12 cellular contexts compared by ENCODE assay signal in the genomic region with DNA sequence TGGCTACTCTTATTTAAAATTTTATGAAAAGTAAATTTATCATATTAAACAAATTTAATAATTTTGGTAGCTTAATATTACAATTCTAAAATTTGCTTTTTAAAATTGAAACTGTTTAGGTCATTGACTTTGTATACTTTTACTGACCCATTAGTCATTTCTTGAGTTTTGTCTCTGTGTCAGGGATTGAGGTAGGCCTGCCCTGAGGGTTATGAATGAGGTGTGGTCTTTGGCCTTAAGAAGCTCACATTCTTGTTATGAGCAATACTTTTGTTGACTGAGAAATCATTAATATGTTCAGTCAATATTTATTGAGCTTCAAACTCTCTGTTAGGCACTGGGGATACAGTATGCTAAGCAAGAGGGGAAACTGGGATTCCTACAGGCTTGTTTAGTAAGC. TPM values are rescaled to one million over a fixed set of nuclear protein-coding genes. Genes with fewer than 3 reads are reported as not detected.
A peak's percentile ranks its signal among the peaks of the same experiment; 100 is the strongest.
DNase-seq lines count a peak whose midpoint lies in the region; ATAC-seq and TF ChIP-seq lines count a peak whose summit lies in the region.
"Had no signal": no experiment of that assay in that cellular context is flagged by ENCODE, and none has a peak within 500 bp of the region (broad histone marks: within the 10 kb centered on the region; RNA-seq: fewer than 3 reads in every experiment).

No MANE protein-coding gene starts in this region.

- no peak overlapping the region for H3K4me2 ChIP-seq in GM23248 (ENCODE audit: unreplicated experiment)
- no peak overlapping the region for H3K4me2 ChIP-seq in hepatocyte
- no peak overlapping the region for H3K4me2 ChIP-seq in GM23338

- H3F3A ChIP-seq in GM23248 (ENCODE audit: insufficient read depth), result peaks cover 16% of the 10 kb centered on the region
- no peaks in the 10 kb centered on the region for H3F3A ChIP-seq in GM23338 (replicated peaks; ENCODE audit: low read depth)

- TF ChIP-seq CTCF in hepatocyte (IDR thresholded peaks at IDR 0.05; ENCODE audit: poor library complexity), result no peak
- TF ChIP-seq CTCF in GM23338 (conservative IDR thresholded peaks at IDR 0.05; ENCODE audit: low read depth in 2 of 2), result no peak

- ATAC-seq in GM18873 (IDR thresholded peaks at IDR 0.05; ENCODE audit: low FRiP score, unreplicated experiment), result peak; percentile 82
- ATAC-seq in HG03432 (IDR thresholded peaks at IDR 0.05; ENCODE audit: unreplicated experiment), result peak; percentile 81
- ATAC-seq in naive thymus-derived CD4-positive, alpha-beta T cell, result no peak
- no peak for ATAC-seq in GM23338

- H3K4me3 Mint-ChIP-seq in naive thymus-derived CD4-positive, alpha-beta T cell, result peak overlapping the region in 2 of 10 donors; percentile 12 to 64
- H3K4me3 Mint-ChIP-seq in activated CD4-positive, alpha-beta T cell treated with anti-CD3 and anti-CD28 coated beads, Interleukin-2, amount 10 ng/mL, durations not matched to agents 24 days and 14 days, result no peak overlapping the region
- H3K4me3 Mint-ChIP-seq in GM23338, result no peak overlapping the region

- intact Hi-C loops in naive thymus-derived CD4-positive, alpha-beta T cell (cut with micrococcal nuclease), result loop anchor here in 1 of 2 donors (10.0 kb wide), 3 partner anchors 201 to 801 kb away; partner anchors contain the start of gene MIOS
- intact Hi-C loops in activated CD4-positive, alpha-beta T cell treated with anti-CD3 and anti-CD28 coated beads, Interleukin-2, amount 10 ng/mL, durations not matched to agents 24 days and 14 days (cut with micrococcal nuclease), result loop anchor here (10.0 kb wide), 1 partner anchor 661 kb away; no protein-coding TSS in a partner anchor

- H3K36me3 ChIP-seq in GM23248 (ENCODE audit: low read depth), result no peaks in the 10 kb centered on the region
- H3K36me3 ChIP-seq in naive thymus-derived CD4-positive, alpha-beta T cell (ENCODE audit: control insufficient read depth in 2 of 3, insufficient read depth in 3 of 3, low read length in 3 of 3), result no peaks in the 10 kb centered on the region
- no peaks in the 10 kb centered on the region for H3K36me3 ChIP-seq in hepatocyte (replicated peaks; ENCODE audit: insufficient read depth, low read depth)
- H3K36me3 ChIP-seq in GM23338 (ENCODE audit: insufficient read depth), result no peaks in the 10 kb centered on the region

- no peaks in the 10 kb centered on the region for H3K27me3 Mint-ChIP-seq in naive thymus-derived CD4-positive, alpha-beta T cell
- H3K27me3 Mint-ChIP-seq in activated CD4-positive, alpha-beta T cell treated with anti-CD3 and anti-CD28 coated beads, Interleukin-2, amount 10 ng/mL, durations not matched to agents 24 days and 14 days, result peaks cover 2% of the 10 kb centered on the region
- no peaks in the 10 kb centered on the region for H3K27me3 Mint-ChIP-seq in GM23338 (ENCODE audit: insufficient read depth, low read depth, poor library complexity)

- H3K4me1 ChIP-seq in GM23248 (ENCODE audit: insufficient read depth), result peaks cover 12% of the 10 kb centered on the region
- peaks cover 8 to 31% of the 10 kb centered on the region in 2 donors for H3K4me1 ChIP-seq in naive thymus-derived CD4-positive, alpha-beta T cell (ENCODE audit: control insufficient read depth in 2 of 2, insufficient read depth in 2 of 2, low read length in 2 of 2)
- peaks cover 8% of the 10 kb centered on the region for H3K4me1 ChIP-seq in hepatocyte (ENCODE audit: insufficient read depth)
- H3K4me1 ChIP-seq in GM23338 (ENCODE audit: insufficient read depth), result peaks cover 7% of the 10 kb centered on the region; the same call in 1 of the 2 replicates

- H3K9ac ChIP-seq in GM23248, result no peak overlapping the region

- POLR2A ChIA-PET in naive thymus-derived CD4-positive, alpha-beta T cell (lab: Charles Lee), result interaction anchor here (1.1 to 2.3 kb wide), 5 partner anchors 10 to 360 kb away, joined by 3 to 13 read pairs (median 6); no protein-coding TSS in a partner anchor

- H3K9me3 Mint-ChIP-seq in naive thymus-derived CD4-positive, alpha-beta T cell, result no peaks in the 10 kb centered on the region
- no peaks in the 10 kb centered on the region for H3K9me3 Mint-ChIP-seq in activated CD4-positive, alpha-beta T cell treated with anti-CD3 and anti-CD28 coated beads, Interleukin-2, amount 10 ng/mL, durations not matched to agents 24 days and 14 days
- no peaks in the 10 kb centered on the region for H3K9me3 Mint-ChIP-seq in GM23338

- H3K27ac Mint-ChIP-seq in naive thymus-derived CD4-positive, alpha-beta T cell, result peak overlapping the region in 8 of 9 donors; percentile 63 to 94 (median 84)
- H3K27ac Mint-ChIP-seq in activated CD4-positive, alpha-beta T cell treated with anti-CD3 and anti-CD28 coated beads, Interleukin-2, amount 10 ng/mL, durations not matched to agents 24 days and 14 days, result no peak overlapping the region
- H3K27ac Mint-ChIP-seq in GM23338, result no peak overlapping the region

- in situ Hi-C loops in GM23248 (cut with MboI), result no loop called here

- H3K27ac ChIP-seq in GM23248 (no peak overlapping the region), hepatocyte (no peak overlapping the region), GM23338 (ENCODE audit: low read depth) (no peak overlapping the region)
- peak overlapping the region; percentile 65 for H3K27ac ChIP-seq in naive thymus-derived CD4-positive, alpha-beta T cell (ENCODE audit: low read depth, low read length)

- H3K9me2 ChIP-seq in GM23248 (ENCODE audit: insufficient read depth) (no peaks in the 10 kb centered on the region), hepatocyte (replicated peaks; ENCODE audit: insufficient read depth) (no peaks in the 10 kb centered on the region), GM23338 (ENCODE audit: insufficient read depth) (no peaks in the 10 kb centered on the region)

- H3K36me3 Mint-ChIP-seq in naive thymus-derived CD4-positive, alpha-beta T cell, result peaks cover 0 to 6% (median 0%) of the 10 kb centered on the region in 5 donors
- H3K36me3 Mint-ChIP-seq in activated CD4-positive, alpha-beta T cell treated with anti-CD3 and anti-CD28 coated beads, Interleukin-2, amount 10 ng/mL, durations not matched to agents 24 days and 14 days (ENCODE audit: low read depth), result no peaks in the 10 kb centered on the region
- no peaks in the 10 kb centered on the region for H3K36me3 Mint-ChIP-seq in GM23338 (ENCODE audit: low read depth)

- CTCF ChIA-PET in naive thymus-derived CD4-positive, alpha-beta T cell (lab: Charles Lee), result interaction anchor here (0.6 to 3.7 kb wide), 8 partner anchors 16 to 449 kb away, joined by 3 to 17 read pairs (median 4); partner anchors contain the start of gene UMAD1

- no peaks in the 10 kb centered on the region for H4K20me1 ChIP-seq in GM23248 (ENCODE audit: insufficient read depth)
- H4K20me1 ChIP-seq in hepatocyte (ENCODE audit: insufficient read depth, poor library complexity, severe bottlenecking), result no peaks in the 10 kb centered on the region
- no peaks in the 10 kb centered on the region for H4K20me1 ChIP-seq in GM23338 (replicated peaks; ENCODE audit: insufficient read depth)

- no peaks in the 10 kb centered on the region for H3K9me3 ChIP-seq in GM23248 (ENCODE audit: low read depth)
- H3K9me3 ChIP-seq in naive thymus-derived CD4-positive, alpha-beta T cell (ENCODE audit: control insufficient read depth in 2 of 3, low read length in 3 of 3), result no peaks in the 10 kb centered on the region
- no peaks in the 10 kb centered on the region for H3K9me3 ChIP-seq in hepatocyte (ENCODE audit: low read depth)

- H3K79me2 ChIP-seq in GM23248 (ENCODE audit: insufficient read depth) (no peaks in the 10 kb centered on the region), hepatocyte (no peaks in the 10 kb centered on the region), GM23338 (replicated peaks; ENCODE audit: insufficient read depth) (no peaks in the 10 kb centered on the region)

- DNase-seq in GM23248, result peak; percentile 3
- no peak for DNase-seq in naive thymus-derived CD4-positive, alpha-beta T cell
- no peak for DNase-seq in activated CD4-positive, alpha-beta T cell treated with anti-CD3 and anti-CD28 coated beads, Interleukin-2, amount 10 ng/mL, durations not matched to agents 24 days and 14 days
- no peak for DNase-seq in retina
- DNase-seq in hepatocyte (ENCODE audit: low spot score), result no peak
- DNase-seq in GM23338 (ENCODE audit: low spot score), result no peak
- DNase-seq: activated T-cell treated with anti-CD3 and anti-CD28 coated beads, Interleukin-2, amount 50 U/mL, for 48 hours; EL; NCI-H2081; stimulated activated CD4-positive, alpha-beta T cell treated with anti-CD3 and anti-CD28 coated beads, Interleukin-12 subunit alpha, Interleukin-12 subunit beta, amount 100 ng/mL, for 4 hours had no signal

- H3K4me3 ChIP-seq in GM23248 (no peak overlapping the region), hepatocyte (no peak overlapping the region), GM23338 (no peak overlapping the region)
- H3K4me3 ChIP-seq in naive thymus-derived CD4-positive, alpha-beta T cell (ENCODE audit: low read length), result no peak overlapping the region

- no peak overlapping the region for H2AFZ ChIP-seq in GM23248
- H2AFZ ChIP-seq in hepatocyte, result no peak overlapping the region
- no peak overlapping the region for H2AFZ ChIP-seq in GM23338

- H3K27me3 ChIP-seq in GM23248 (replicated peaks; ENCODE audit: insufficient read depth), result no peaks in the 10 kb centered on the region
- no peaks in the 10 kb centered on the region for H3K27me3 ChIP-seq in naive thymus-derived CD4-positive, alpha-beta T cell (ENCODE audit: control insufficient read depth in 2 of 2, insufficient read depth in 2 of 2, low read length in 2 of 2)
- no peaks in the 10 kb centered on the region for H3K27me3 ChIP-seq in hepatocyte
- H3K27me3 ChIP-seq in GM23338 (ENCODE audit: insufficient read depth), result no peaks in the 10 kb centered on the region

- H3K4me1 Mint-ChIP-seq in naive thymus-derived CD4-positive, alpha-beta T cell, result peaks cover 29 to 56% (median 53%) of the 10 kb centered on the region in 7 donors
- H3K4me1 Mint-ChIP-seq in activated CD4-positive, alpha-beta T cell treated with anti-CD3 and anti-CD28 coated beads, Interleukin-2, amount 10 ng/mL, durations not matched to agents 24 days and 14 days, result peaks cover 30% of the 10 kb centered on the region
- peaks cover 9% of the 10 kb centered on the region for H3K4me1 Mint-ChIP-seq in GM23338

RNA-seq across cellular contexts. Expression of gene RPA3, which starts 47.0 kb away (rescaled TPM):
- total RNA-seq in GM23248 (2014; rRNA removed; shearing (Covaris generic)), result 5.8 and 16.3 TPM in 2 replicates
- polyA plus RNA-seq in GM23248 (2016; fragmentation: Nextera tagmentation; extraction: Ambion mirVana) (71.8 and 78.7 TPM in 2 replicates), hepatocyte (38.2 and 46.0 TPM in 2 replicates), GM23338 (2016; fragmentation: Nextera tagmentation; extraction: Ambion mirVana) (284 and 287 TPM in 2 replicates)
- 10 to 100 TPM; 20.0 to 73.6 (median 26.8) TPM for total RNA-seq in naive thymus-derived CD4-positive, alpha-beta T cell
- 10 to 100 TPM; 55.7 to 96.9 TPM for polyA plus RNA-seq in naive thymus-derived CD4-positive, alpha-beta T cell
- 93.0 and 113 TPM in 2 replicates for total RNA-seq in activated CD4-positive, alpha-beta T cell treated with anti-CD3 and anti-CD28 coated beads, Interleukin-2, amount 10 ng/mL, durations not matched to agents 24 days and 14 days
- 17.3 and 20.9 TPM in 2 replicates for total RNA-seq in hepatocyte
- total RNA-seq in GM23338 (2014; rRNA removed; shearing (Covaris generic)), result 57.4 and 74.9 TPM in 2 replicates

Comparison
In these comparisons a context has a peak if more than half of its experiments do, and no peak if none do; other contexts are left out.
1. ATAC-seq: peak in GM18873 (single experiment) and HG03432 (single experiment); none in naive thymus-derived CD4-positive, alpha-beta T cell (single experiment) and GM23338 (single experiment).
2. H3K27ac Mint-ChIP-seq: peak in naive thymus-derived CD4-positive, alpha-beta T cell (8 of 9); none in activated CD4-positive, alpha-beta T cell treated with anti-CD3 and anti-CD28 coated beads, Interleukin-2, amount 10 ng/mL, durations not matched to agents 24 days and 14 days (single experiment) and GM23338 (single experiment).